1 cellular context compared by ENCODE assay signal in genomic region chr9:92483896-92484545, GRCh38.
TF ChIP-seq lines count a peak whose summit lies in the region.

No MANE protein-coding gene starts in this region.

TF ChIP-seq in IMR-90, 13 proteins besides CTCF, POLR2A, EP300 and RAD21:
- no peak for TF ChIP-seq FOS (IDR thresholded peaks at IDR 0.05; ENCODE audit: low read depth, low read length)
